Comparison of ENCODE assay signal across 9 cellular contexts in genomic region chrX:76862509-76862908, GRCh38.
"Had no signal": no experiment of that assay in that cellular context is flagged by ENCODE, and none has a peak within 500 bp of the region (broad histone marks: within the 10 kb centered on the region; RNA-seq: fewer than 3 reads in every experiment).

No MANE protein-coding gene starts in this region.

- H2AFZ ChIP-seq: GM23248 had no signal

- FAIRE-seq: HepG2 had no signal

- H3K9ac ChIP-seq: GM23248 had no signal

- H3K4me1 ChIP-seq: HAP-1 had no signal

- H3K9me3 ChIP-seq: HAP-1 had no signal

- ATAC-seq: HCT116, HepG2 had no signal

- DNase-seq: GM23248, GOT3, H7, HFFc6, KBM-7 had no signal

- H3K36me3 ChIP-seq: HAP-1 had no signal

- H3K4me3 ChIP-seq: GM23248, HAP-1 had no signal

- H3K27ac ChIP-seq: GM23248, HL-60 had no signal
